Comparison of ENCODE assay signal across 8 cellular contexts in genomic region chr5:115098041-115098702, GRCh38.
DNase-seq lines count a peak whose midpoint lies in the region; ATAC-seq and TF ChIP-seq lines count a peak whose summit lies in the region.

No MANE protein-coding gene starts in this region.

- no peaks in the 10 kb centered on the region for H3K36me3 ChIP-seq in SK-N-MC (ENCODE audit: insufficient read depth, low read length)
- H3K36me3 ChIP-seq in mesenchymal stem cell (ENCODE audit: control insufficient read depth in 1 of 2, insufficient read depth in 2 of 2, low read depth in 1 of 2, low read length in 2 of 2) = no peaks in the 10 kb centered on the region

- peak overlapping the region; percentile 20 for H3K4me3 ChIP-seq in SK-N-MC
- no peak overlapping the region for H3K4me3 ChIP-seq in choroid plexus epithelial cell (ENCODE audit: low read depth, low read length)
- H3K4me3 ChIP-seq in mesenchymal stem cell (ENCODE audit: insufficient read depth in 1 of 2, low read depth in 1 of 2, low read length in 2 of 2) = no peak overlapping the region

- no peak overlapping the region for H2AFZ ChIP-seq in mesenchymal stem cell (ENCODE audit: low read depth, low read length)

- DNase-seq in ELF-1 (ENCODE audit: low read depth, low spot score) = peak; percentile 39
- DNase-seq in KBM-7 = peak; percentile 86
- peak; percentile 80 for DNase-seq in SK-N-MC (ENCODE audit: low read depth, low spot score)
- DNase-seq in choroid plexus epithelial cell (ENCODE audit: low read depth) = peak; percentile 82
- DNase-seq in mesenchymal stem cell = peak; percentile 62
- DNase-seq in occipital lobe (lab: John Stamatoyannopoulos, UW) = no peak

- no peak overlapping the region for H3K9ac ChIP-seq in SK-N-MC (ENCODE audit: insufficient read length)
- H3K9ac ChIP-seq in mesenchymal stem cell (ENCODE audit: low read length) = no peak overlapping the region

- no peak overlapping the region for H2BK15ac ChIP-seq in mesenchymal stem cell (ENCODE audit: low read depth, poor library complexity, severe bottlenecking)

- H3K27me3 ChIP-seq in mesenchymal stem cell (ENCODE audit: control insufficient read depth in 1 of 2, insufficient read depth in 1 of 2, low read length in 2 of 2) = no peaks in the 10 kb centered on the region

- H3K27ac ChIP-seq in 22Rv1 (no peak overlapping the region), SK-N-MC (peak overlapping the region; percentile 84), mesenchymal stem cell (ENCODE audit: low read length, poor library complexity, severe bottlenecking) (no peak overlapping the region)

- no peak overlapping the region for H3K4ac ChIP-seq in mesenchymal stem cell (ENCODE audit: low read depth in 1 of 2, low read length in 2 of 2)

- H2BK12ac ChIP-seq in mesenchymal stem cell (ENCODE audit: low read length in 2 of 2) = no peak overlapping the region

- H3K4me1 ChIP-seq in mesenchymal stem cell (ENCODE audit: control insufficient read depth, insufficient read depth, low read depth, low read length) = no peaks in the 10 kb centered on the region

- H4K8ac ChIP-seq in mesenchymal stem cell (ENCODE audit: low read length) = no peak overlapping the region

- TF ChIP-seq CTCF in 22Rv1 (IDR thresholded peaks at IDR 0.05) (peak; percentile 81), choroid plexus epithelial cell (conservative IDR thresholded peaks at IDR 0.05; ENCODE audit: low read depth, low read length) (peak; percentile 90)

- no peak overlapping the region for H2BK120ac ChIP-seq in mesenchymal stem cell (ENCODE audit: low read depth, low read length)

- no peak overlapping the region for H4K91ac ChIP-seq in mesenchymal stem cell (ENCODE audit: low read length)

- no peak overlapping the region for H3K18ac ChIP-seq in mesenchymal stem cell (ENCODE audit: low read depth in 1 of 2, low read length in 2 of 2)

- 0% methylated on average over 1 of the region's 2 CpGs for WGBS in mesenchymal stem cell

- in situ Hi-C loops in KBM-7 (cut with MboI; ENCODE audit: low pct_unique_long_range_greater_than_20kb, low sequenced_read_pairs) = loop anchor here (25.0 kb wide), 2 partner anchors 139 to 489 kb away; no protein-coding TSS in a partner anchor

- H2BK5ac ChIP-seq in mesenchymal stem cell (ENCODE audit: low read depth, low read length, poor library complexity, severe bottlenecking) = no peak overlapping the region

- no peak overlapping the region for H2AK5ac ChIP-seq in mesenchymal stem cell (ENCODE audit: low read length, severe bottlenecking)

- H3K9me3 ChIP-seq in SK-N-MC (ENCODE audit: low read depth, low read length) (no peaks in the 10 kb centered on the region), mesenchymal stem cell (ENCODE audit: control insufficient read depth, low read length) (no peaks in the 10 kb centered on the region)

- no peak overlapping the region for H3K4me2 ChIP-seq in mesenchymal stem cell (ENCODE audit: low read length, poor library complexity, severe bottlenecking)

- no peaks in the 10 kb centered on the region for H3K79me1 ChIP-seq in mesenchymal stem cell (replicated peaks; ENCODE audit: low read length, poor library complexity, severe bottlenecking)

- no peak overlapping the region for H3K14ac ChIP-seq in mesenchymal stem cell (ENCODE audit: low read length in 2 of 2)

- peak; percentile 88 for ATAC-seq in GM21786 (IDR thresholded peaks at IDR 0.05; ENCODE audit: unreplicated experiment)

- no peak overlapping the region for H3K23ac ChIP-seq in mesenchymal stem cell (ENCODE audit: low read length in 2 of 2)
